Comparison of ENCODE assay signal across 24 cellular contexts in the genomic region with DNA sequence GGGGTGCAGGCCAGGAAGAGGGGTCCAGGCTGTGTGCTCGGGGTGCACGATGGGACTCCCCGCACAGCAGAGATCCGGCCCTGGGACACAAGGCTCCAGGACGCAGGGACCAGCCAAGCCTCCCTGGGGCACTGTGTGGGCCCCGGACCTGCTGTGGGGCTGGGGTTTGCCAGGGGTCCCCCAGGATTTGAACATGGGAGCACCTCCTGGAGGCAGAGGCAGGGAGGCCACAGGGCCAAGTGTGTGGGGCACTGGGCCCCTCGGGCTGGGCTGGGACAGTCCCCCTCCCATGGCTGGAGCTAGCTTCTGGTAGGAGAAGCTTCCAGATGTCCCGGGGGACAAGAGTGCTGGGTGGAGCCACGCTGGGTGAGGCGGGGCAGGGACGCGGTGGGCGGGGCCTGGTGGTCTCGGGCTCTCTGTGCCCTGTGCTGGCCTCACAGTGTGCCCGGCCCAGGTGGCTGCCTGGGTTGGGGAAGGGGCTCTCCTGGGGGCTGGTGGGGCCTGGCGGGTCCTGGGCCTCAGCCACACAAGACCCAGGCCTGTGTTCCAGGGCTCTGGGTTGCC. TPM values are rescaled to one million over a fixed set of nuclear protein-coding genes. Genes with fewer than 3 reads are reported as not detected.
DNase-seq lines count a peak whose midpoint lies in the region; ATAC-seq, FAIRE-seq and TF ChIP-seq lines count a peak whose summit lies in the region.
"Had no signal": no experiment of that assay in that cellular context is flagged by ENCODE, and none has a peak within 500 bp of the region (broad histone marks: within the 10 kb centered on the region; RNA-seq: fewer than 3 reads in every experiment).

No MANE protein-coding gene starts in this region.

- peaks cover 10% of the 10 kb centered on the region for H3K27me3 Mint-ChIP-seq in GM23338 (ENCODE audit: insufficient read depth, low read depth, poor library complexity)
- H3K27me3 Mint-ChIP-seq: activated CD4-positive, alpha-beta T cell treated with anti-CD3 and anti-CD28 coated beads for 36 hours; CD4-positive, alpha-beta memory T cell had no signal

- H3K4me1 Mint-ChIP-seq in GM23338: peaks cover 4% of the 10 kb centered on the region; the same call in 1 of the 3 replicates

- H3K4me3 ChIP-seq in BE2C (ENCODE audit: low read depth, low read length): no peak overlapping the region
- H3K4me3 ChIP-seq in GM23338: no peak overlapping the region
- no peak overlapping the region for H3K4me3 ChIP-seq in SJCRH30
- H3K4me3 ChIP-seq: gastrocnemius medialis, skin epidermis, thoracic aorta had no signal

- peak; percentile 73 for ATAC-seq in GM23338
- ATAC-seq in GM19035 (IDR thresholded peaks at IDR 0.05; ENCODE audit: unreplicated experiment): no peak
- ATAC-seq: activated CD4-positive, alpha-beta T cell treated with anti-CD3 and anti-CD28 coated beads for 36 hours; esophagus mucosa; gastrocnemius medialis; stimulated activated effector memory CD8-positive, alpha-beta T cell treated with anti-CD3 and anti-CD28 coated beads, Interleukin-12 subunit alpha, Interleukin-12 subunit beta, amount 100 ng/mL, for 72 hours had no signal

- H3K4me3 Mint-ChIP-seq in GM23338: no peak overlapping the region
- H3K4me3 Mint-ChIP-seq: activated CD4-positive, alpha-beta T cell treated with anti-CD3 and anti-CD28 coated beads for 36 hours; CD4-positive, alpha-beta memory T cell; stimulated activated effector memory CD8-positive, alpha-beta T cell treated with anti-CD3 and anti-CD28 coated beads, Interleukin-12 subunit alpha, Interleukin-12 subunit beta, amount 100 ng/mL, for 72 hours had no signal

- H3K36me3 ChIP-seq in BE2C (no peaks in the 10 kb centered on the region), GM23338 (ENCODE audit: insufficient read depth) (no peaks in the 10 kb centered on the region; the same call in 1 of the 2 replicates), SJCRH30 (peaks cover 11% of the 10 kb centered on the region)

- peak; percentile 70 for DNase-seq in BE2C
- DNase-seq in GM23338 (ENCODE audit: low spot score): no peak
- DNase-seq in SJCRH30: peak; percentile 47 to 61
- DNase-seq in epidermal melanocyte (ENCODE audit: insufficient read length, low spot score): peak; percentile 13
- no peak for DNase-seq in glomerular visceral epithelial cell (ENCODE audit: extremely low spot score)
- DNase-seq in GM12891 (ENCODE audit: insufficient read length, low spot score): no peak
- no peak for DNase-seq in amniotic stem cell (lab: John Stamatoyannopoulos, UW)
- DNase-seq: activated CD4-positive, alpha-beta T cell treated with anti-CD3 and anti-CD28 coated beads for 36 hours; CD4-positive, alpha-beta memory T cell; effector CD4-positive, alpha-beta T cell; gastrocnemius medialis; kidney glomerular epithelial cell; mammary epithelial cell; stimulated activated CD4-positive, alpha-beta T cell treated with anti-CD3 and anti-CD28 coated beads, Interleukin-2, amount 100 ng/mL, for 24 hours had no signal

- no peaks in the 10 kb centered on the region for H3F3A ChIP-seq in GM23338 (replicated peaks; ENCODE audit: low read depth)

- TF ChIP-seq CTCF in BE2C (IDR thresholded peaks at IDR 0.05; ENCODE audit: low read depth, low read length) (no peak), GM23338 (conservative IDR thresholded peaks at IDR 0.05; ENCODE audit: low read depth in 2 of 2) (no peak)

- no peak overlapping the region for H3K27ac Mint-ChIP-seq in GM23338
- H3K27ac Mint-ChIP-seq: activated CD4-positive, alpha-beta T cell treated with anti-CD3 and anti-CD28 coated beads for 36 hours; activated naive CD4-positive, alpha-beta T cell treated with anti-CD3 and anti-CD28 coated beads, Interleukin-2, amount 50 U/mL, for 72 hours; CD4-positive, alpha-beta memory T cell; IgD-negative memory B cell; stimulated activated effector memory CD8-positive, alpha-beta T cell treated with anti-CD3 and anti-CD28 coated beads, Interleukin-12 subunit alpha, Interleukin-12 subunit beta, amount 100 ng/mL, for 72 hours had no signal

- no peak for FAIRE-seq in GM12891 (lab: Jason Lieb, UNC)
- FAIRE-seq: astrocyte, TTC549 had no signal

- H3K36me3 Mint-ChIP-seq in GM23338 (ENCODE audit: low read depth): peaks cover 12% of the 10 kb centered on the region
- H3K36me3 Mint-ChIP-seq: IgD-negative memory B cell had no signal

- H3K4me1 ChIP-seq in BE2C (no peaks in the 10 kb centered on the region), GM23338 (ENCODE audit: insufficient read depth) (no peaks in the 10 kb centered on the region), SJCRH30 (peaks cover 41% of the 10 kb centered on the region)

- H2AFZ ChIP-seq in GM23338: no peak overlapping the region

- H3K9me3 Mint-ChIP-seq in GM23338: no peaks in the 10 kb centered on the region; the same call in 2 of the 3 replicates
- H3K9me3 Mint-ChIP-seq: activated naive CD4-positive, alpha-beta T cell treated with anti-CD3 and anti-CD28 coated beads, Interleukin-2, amount 50 U/mL, for 72 hours; CD4-positive, alpha-beta memory T cell; IgD-negative memory B cell; stimulated activated effector memory CD8-positive, alpha-beta T cell treated with anti-CD3 and anti-CD28 coated beads, Interleukin-12 subunit alpha, Interleukin-12 subunit beta, amount 100 ng/mL, for 72 hours had no signal

- H3K27me3 ChIP-seq in BE2C (peaks cover 17% of the 10 kb centered on the region), GM23338 (ENCODE audit: insufficient read depth) (no peaks in the 10 kb centered on the region), SJCRH30 (peaks cover 13% of the 10 kb centered on the region; the same call in 1 of the 2 replicates)

- no peaks in the 10 kb centered on the region for H3K79me2 ChIP-seq in GM23338 (replicated peaks; ENCODE audit: insufficient read depth)

- no peak for TF ChIP-seq POLR2A in GM12891 (IDR thresholded peaks at IDR 0.05; ENCODE audit: low read depth, low read length)

- no peaks in the 10 kb centered on the region for H4K20me1 ChIP-seq in GM23338 (replicated peaks; ENCODE audit: insufficient read depth)

- no peaks in the 10 kb centered on the region for H3K9me2 ChIP-seq in GM23338 (ENCODE audit: insufficient read depth)

- H3K9me3 ChIP-seq in BE2C: no peaks in the 10 kb centered on the region
- H3K9me3 ChIP-seq in SJCRH30 (replicated peaks): no peaks in the 10 kb centered on the region
- H3K9me3 ChIP-seq: gastrocnemius medialis, thoracic aorta had no signal

- H3K27ac ChIP-seq in GM23338 (ENCODE audit: low read depth) (no peak overlapping the region), SJCRH30 (no peak overlapping the region)
- H3K27ac ChIP-seq: gastrocnemius medialis, skin epidermis, thoracic aorta had no signal

- H3K4me2 ChIP-seq in GM23338: no peak overlapping the region

TF ChIP-seq in GM23338, 12 proteins besides CTCF, POLR2A, EP300 and RAD21 (continues in another document):
- TF ChIP-seq, protein P1, sequence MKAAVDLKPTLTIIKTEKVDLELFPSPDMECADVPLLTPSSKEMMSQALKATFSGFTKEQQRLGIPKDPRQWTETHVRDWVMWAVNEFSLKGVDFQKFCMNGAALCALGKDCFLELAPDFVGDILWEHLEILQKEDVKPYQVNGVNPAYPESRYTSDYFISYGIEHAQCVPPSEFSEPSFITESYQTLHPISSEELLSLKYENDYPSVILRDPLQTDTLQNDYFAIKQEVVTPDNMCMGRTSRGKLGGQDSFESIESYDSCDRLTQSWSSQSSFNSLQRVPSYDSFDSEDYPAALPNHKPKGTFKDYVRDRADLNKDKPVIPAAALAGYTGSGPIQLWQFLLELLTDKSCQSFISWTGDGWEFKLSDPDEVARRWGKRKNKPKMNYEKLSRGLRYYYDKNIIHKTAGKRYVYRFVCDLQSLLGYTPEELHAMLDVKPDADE (IDR thresholded peaks at IDR 0.05): no peak
- no peak for TF ChIP-seq STAT1 (IDR thresholded peaks at IDR 0.05; ENCODE audit: unreplicated experiment)
- TF ChIP-seq POLR2AphosphoS5 (IDR thresholded peaks at IDR 0.05; ENCODE audit: low read depth): no peak
- no peak for TF ChIP-seq ZNF114 (CRISPR knock-in tag; IDR thresholded peaks at IDR 0.05)

TF ChIP-seq in GM12891, 5 proteins besides CTCF, POLR2A, EP300 and RAD21:
- TF ChIP-seq SPI1 (IDR thresholded peaks at IDR 0.05; ENCODE audit: low read depth, low read length): no peak
- TF ChIP-seq PAX5 (IDR thresholded peaks at IDR 0.05; ENCODE audit: insufficient read depth, low read length, severe bottlenecking): no peak
- TF ChIP-seq TAF1 (IDR thresholded peaks at IDR 0.05; ENCODE audit: low read depth, low read length): no peak
- no peak for TF ChIP-seq POU2F2 (IDR thresholded peaks at IDR 0.05; ENCODE audit: low read depth, low read length)
- TF ChIP-seq POLR2AphosphoS5 (IDR thresholded peaks at IDR 0.05; ENCODE audit: low read depth, low read length): no peak

RNA-seq across cellular contexts. Expression of a gene that starts 18.6 kb away (rescaled TPM):
- 0.19 TPM for polyA plus RNA-seq in BE2C (2012; ENCODE audit: insufficient read depth, insufficient read length, low read depth)
- 28.6 and 35.8 TPM in 2 replicates for total RNA-seq in GM23338 (2014; rRNA removed; shearing (Covaris generic))
- 7.0 and 7.3 TPM in 2 replicates for polyA plus RNA-seq in GM23338 (2016; fragmentation: Nextera tagmentation; extraction: Ambion mirVana)
- total RNA-seq in SJCRH30 (2014; rRNA removed; shearing (Covaris generic)): 45.3 and 51.2 TPM in 2 replicates
- 0.46 TPM for polyA plus RNA-seq in GM12891 (2012; ENCODE audit: low read depth, missing spikeins)

RNA-seq across cellular contexts. Expression of a gene that starts 36.8 kb away (rescaled TPM):
- polyA plus RNA-seq in BE2C (2012; ENCODE audit: insufficient read depth, insufficient read length, low read depth): 1.6 TPM
- 0.10 and 0.16 TPM in 2 replicates for total RNA-seq in GM23338 (2014; rRNA removed; shearing (Covaris generic))
- 0.07 and 0.27 TPM in 2 replicates for polyA plus RNA-seq in GM23338 (2016; fragmentation: Nextera tagmentation; extraction: Ambion mirVana)
- not detected in 2 replicates for total RNA-seq in SJCRH30 (2014; rRNA removed; shearing (Covaris generic))
- 0.23 TPM for polyA plus RNA-seq in GM12891 (2012; ENCODE audit: low read depth, missing spikeins)
- total RNA-seq: activated naive CD4-positive, alpha-beta T cell treated with anti-CD3 and anti-CD28 coated beads, Interleukin-2, amount 50 U/mL, for 72 hours; esophagus mucosa; M059J; mammary epithelial cell; thoracic aorta had no signal
- polyA plus RNA-seq: mammary epithelial cell had no signal

RNA-seq across cellular contexts. Expression of a gene that starts 43.2 kb away (rescaled TPM):
- polyA plus RNA-seq in BE2C (2012; ENCODE audit: insufficient read depth, insufficient read length, low read depth): 5.3 TPM
- 0.62 and 6.1 TPM in 2 replicates for total RNA-seq in GM23338 (2014; rRNA removed; shearing (Covaris generic))
- polyA plus RNA-seq in GM23338 (2016; fragmentation: Nextera tagmentation; extraction: Ambion mirVana): 0.80 and 1.3 TPM in 2 replicates
- 1.8 and 2.3 TPM in 2 replicates for total RNA-seq in SJCRH30 (2014; rRNA removed; shearing (Covaris generic))
- polyA plus RNA-seq in GM12891 (2012; ENCODE audit: low read depth, missing spikeins): 2.3 TPM

RNA-seq across cellular contexts. Expression of a gene that starts 56.7 kb away (rescaled TPM):
- polyA plus RNA-seq in BE2C (2012; ENCODE audit: insufficient read depth, insufficient read length, low read depth): 22.7 TPM
- total RNA-seq in GM23338 (2014; rRNA removed; shearing (Covaris generic)): 18.6 and 22.4 TPM in 2 replicates
- 3.4 and 4.0 TPM in 2 replicates for polyA plus RNA-seq in GM23338 (2016; fragmentation: Nextera tagmentation; extraction: Ambion mirVana)
- total RNA-seq in SJCRH30 (2014; rRNA removed; shearing (Covaris generic)): 2.4 and 2.8 TPM in 2 replicates
- polyA plus RNA-seq in GM12891 (2012; ENCODE audit: low read depth, missing spikeins): 1.9 TPM

Comparison
In these comparisons a context has a peak if more than half of its experiments do, and no peak if none do; other contexts are left out.
1. DNase-seq: peak in BE2C (single experiment), SJCRH30 (2 of 2) and epidermal melanocyte (single experiment); none in GM23338 (single experiment), glomerular visceral epithelial cell (single experiment), GM12891 (single experiment) and amniotic stem cell (single experiment).